ENCODE assay signal across 8 cellular contexts in the genomic region with DNA sequence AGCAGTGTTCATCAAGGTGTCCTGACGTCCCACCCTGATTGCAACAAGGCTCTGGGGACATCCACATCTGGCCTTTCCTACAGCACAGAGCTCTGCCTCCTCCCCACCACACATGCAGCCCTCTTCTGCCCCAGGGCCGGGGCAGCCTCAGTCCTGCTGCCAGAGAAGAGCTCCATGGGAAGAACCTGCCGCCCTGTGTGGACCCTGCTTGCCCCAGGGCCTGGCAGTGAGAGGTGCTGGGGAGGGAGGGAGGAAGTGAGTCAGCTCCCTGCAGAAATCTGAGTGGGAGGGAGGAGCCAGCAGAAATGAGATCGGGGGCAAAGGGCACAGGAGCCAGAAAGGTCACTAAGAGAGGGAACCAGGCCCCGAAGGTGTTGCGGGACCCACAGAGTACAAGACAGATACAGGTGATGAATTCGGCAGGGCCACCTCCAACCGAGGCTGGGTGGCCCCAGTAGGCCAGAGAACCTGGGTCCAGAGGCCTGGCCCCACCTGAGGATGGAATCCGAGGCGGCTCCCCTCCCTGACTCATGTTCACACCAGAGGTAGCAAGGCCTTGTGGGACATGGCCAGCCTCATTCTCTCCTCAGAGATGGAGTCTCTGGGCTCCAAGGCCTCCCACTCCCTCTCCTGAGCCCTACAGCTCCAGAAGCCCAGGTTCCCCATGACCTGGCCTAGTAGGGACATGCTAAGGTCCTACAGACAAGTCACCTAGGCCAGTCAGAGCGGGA. TPM values are rescaled to one million over a fixed set of nuclear protein-coding genes. Genes with fewer than 3 reads are reported as not detected.
A peak's percentile ranks its signal among the peaks of the same experiment; 100 is the strongest.
DNase-seq lines count a peak whose midpoint lies in the region; ATAC-seq, FAIRE-seq and TF ChIP-seq lines count a peak whose summit lies in the region.

No MANE protein-coding gene starts in this region.

- no peak for TF ChIP-seq CTCF in gastroesophageal sphincter (IDR thresholded peaks at IDR 0.05)

- peaks cover 0 to 76% (median 30%) of the 10 kb centered on the region in 3 donors for H3K4me1 ChIP-seq in gastroesophageal sphincter
- peaks cover 31 to 40% of the 10 kb centered on the region in 2 donors for H3K4me1 ChIP-seq in small intestine (ENCODE audit: control insufficient read depth in 2 of 2, insufficient read depth in 1 of 2, low read depth in 1 of 2, low read length in 1 of 2)

- peak overlapping the region in 3 of 4 donors; percentile 55 to 83 (median 73) for H3K27ac ChIP-seq in gastroesophageal sphincter
- peak overlapping the region; percentile 91 to 94 for H3K27ac ChIP-seq in small intestine (ENCODE audit: low read depth in 1 of 2, low read length in 1 of 2)

- no peak for FAIRE-seq in small intestine (lab: Jason Lieb, UNC)

- no peak overlapping the region for H3K4me3 ChIP-seq in gastroesophageal sphincter
- no peak overlapping the region for H3K4me3 ChIP-seq in small intestine (ENCODE audit: low read depth in 1 of 2, low read length in 2 of 2)

- H3K9me3 ChIP-seq in gastroesophageal sphincter = no peaks in the 10 kb centered on the region
- no peaks in the 10 kb centered on the region for H3K9me3 ChIP-seq in small intestine (ENCODE audit: control insufficient read depth, low read depth)

- WGBS in gastroesophageal sphincter (ENCODE audit: low coverage in 1 of 2), 2 donors = 52 to 53% methylated on average over 3 to 4 of the region's 11 CpGs
- WGBS in small intestine, 3 donors = 20 to 43% (median 25%) methylated on average over 11 of the region's 11 CpGs

- H3K27me3 ChIP-seq in gastroesophageal sphincter (no peaks in the 10 kb centered on the region), small intestine (ENCODE audit: control insufficient read depth in 2 of 2, insufficient read depth in 2 of 2, low read length in 2 of 2) (no peaks in the 10 kb centered on the region)

- peak; percentile 82 for DNase-seq in CD1c-positive myeloid dendritic cell (ENCODE audit: extremely low spot score)
- peak; percentile 66 to 79 for DNase-seq in NOMO-1 (lab: John Stamatoyannopoulos, UW; ENCODE audit: unreplicated experiment in 2 of 2)
- DNase-seq in activated T-helper 1 cell treated with Interleukin-2 at 50 U/mL for 16 hours (ENCODE audit: low read depth) = peak; percentile 35
- peak; percentile 94 for DNase-seq in small intestine

- no peak for TF ChIP-seq EP300 in gastroesophageal sphincter (IDR thresholded peaks at IDR 0.05)

- no peak for TF ChIP-seq POLR2A in gastroesophageal sphincter (IDR thresholded peaks at IDR 0.05)

- H3K36me3 ChIP-seq in gastroesophageal sphincter (no peaks in the 10 kb centered on the region), small intestine (ENCODE audit: control insufficient read depth in 2 of 2, insufficient read depth in 2 of 2, low read length in 2 of 2) (no peaks in the 10 kb centered on the region)

- peak; percentile 59 for ATAC-seq in gastroesophageal sphincter
- ATAC-seq in GM18861 (IDR thresholded peaks at IDR 0.05; ENCODE audit: unreplicated experiment) = no peak
- no peak for ATAC-seq in GM21390 (IDR thresholded peaks at IDR 0.05; ENCODE audit: unreplicated experiment)
- no peak for ATAC-seq in HG02623 (IDR thresholded peaks at IDR 0.05; ENCODE audit: unreplicated experiment)

RNA-seq across cellular contexts. Expression of a gene that starts 24.8 kb away (rescaled TPM):
- total RNA-seq in gastroesophageal sphincter = 10 to 100 TPM; 45.5 to 70.5 (median 56.5) TPM
- polyA plus RNA-seq in small intestine = 10 to 100 TPM; 42.9 to 66.9 (median 61.9) TPM

Comparison
In these comparisons a context has a peak if more than half of its experiments do, and no peak if none do; other contexts are left out.
1. DNase-seq: peak in every context shown above with its lines; median percentile 94 in small intestine; 82 in CD1c-positive myeloid dendritic cell; 72 in NOMO-1; 35 in activated T-helper 1 cell treated with Interleukin-2 at 50 U/mL for 16 hours.